Comparison of ENCODE assay signal across 19 cellular contexts in the genomic region with DNA sequence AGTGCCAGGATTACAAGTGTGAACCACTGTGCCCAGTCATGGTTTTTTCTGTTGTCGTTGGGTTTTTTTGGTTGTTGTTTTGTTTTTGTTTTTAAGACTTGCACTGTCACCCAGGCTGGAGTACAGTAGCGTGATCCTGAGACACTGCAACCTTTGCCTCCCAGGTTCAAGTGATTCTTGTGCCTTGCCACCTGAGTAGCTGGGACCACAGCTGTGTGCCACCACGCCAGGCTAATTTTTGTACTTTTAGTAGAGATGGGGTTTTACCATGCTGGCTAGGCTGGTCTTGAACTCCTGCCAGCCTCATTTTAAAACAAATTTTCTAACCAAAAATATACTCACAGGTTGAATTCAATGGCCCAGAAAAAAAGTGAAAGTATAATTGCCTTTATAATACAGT.
DNase-seq lines count a peak whose midpoint lies in the region; ATAC-seq, FAIRE-seq and TF ChIP-seq lines count a peak whose summit lies in the region.
"Had no signal": no experiment of that assay in that cellular context is flagged by ENCODE, and none has a peak within 500 bp of the region (broad histone marks: within the 10 kb centered on the region; RNA-seq: fewer than 3 reads in every experiment).

No MANE protein-coding gene starts in this region.

- peak overlapping the region; percentile 31; the same call in 1 of the 2 replicates for H2AFZ ChIP-seq in GM12878 (ENCODE audit: control insufficient read depth, low read depth, low read length)
- H2AFZ ChIP-seq: PC-9 had no signal

- in situ Hi-C loops in GM12878 (cut with MboI), result no loop called here

- 16% methylated on average over 3 of the region's 3 CpGs for WGBS in GM12878 (ENCODE audit: insufficient coverage, insufficient replicate concordance, low lambda C conversion rate, missing lambda C conversion rate)

- RAD21 ChIA-PET in GM12878 (lab: Charles Lee; ENCODE audit: unreplicated experiment), result no interaction called here

- H3K9ac ChIP-seq in GM12878 (ENCODE audit: control insufficient read depth, insufficient read depth, low read length), result no peak overlapping the region

- no TSS peak for BruUV-seq in GM12878 (replicated peaks; lab: Mats Ljungman, UMichigan)

- H3K4me3 ChIP-seq in GM12878, result no peak overlapping the region
- H3K4me3 ChIP-seq: PC-9, SK-N-MC had no signal

- CTCF ChIA-PET in GM12878 (lab: Yijun Ruan, JAX), result interaction anchor here (0.6 to 1.7 kb wide), 4 partner anchors 8 to 807 kb away, joined by 3 to 4 read pairs (median 4); no protein-coding TSS in a partner anchor

- H4K20me1 ChIP-seq in GM12878 (ENCODE audit: control insufficient read depth, insufficient read depth), result no peaks in the 10 kb centered on the region

- peak overlapping the region; percentile 38; the same call in 1 of the 2 replicates for H3K4me2 ChIP-seq in GM12878 (ENCODE audit: control insufficient read depth, insufficient read depth)
- H3K4me2 ChIP-seq: PC-9 had no signal

- SMC1A ChIA-PET in GM12878 (lab: Charles Lee; ENCODE audit: uncharacterized antibody, unreplicated experiment), result interaction anchor here (1.0 to 2.6 kb wide), 9 partner anchors 10 to 170 kb away, joined by 3 to 7 read pairs (median 3); no protein-coding TSS in a partner anchor

- H3K27me3 ChIP-seq in GM12878 (replicated peaks in 1 of 2; ENCODE audit: control insufficient read depth in 2 of 2, insufficient read depth in 2 of 2, low read length in 1 of 2), result no peaks in the 10 kb centered on the region

- intact Hi-C loops in GM12878 (cut with micrococcal nuclease; ENCODE audit: unreplicated experiment) (loop anchor here (1.0 kb wide), 1 partner anchor 8 kb away; no protein-coding TSS in a partner anchor), Right ventricle myocardium superior (cut with DNase I) (no loop called here)

- H3K36me3 ChIP-seq in GM12878 (ENCODE audit: control insufficient read depth in 2 of 2, insufficient read depth in 2 of 2, low read length in 1 of 2), result no peaks in the 10 kb centered on the region

- H3K79me2 ChIP-seq in GM12878 (ENCODE audit: control insufficient read depth, insufficient read depth, low read length), result no peaks in the 10 kb centered on the region

- peaks cover 5% of the 10 kb centered on the region; the same call in 1 of the 2 replicates for H3K4me1 ChIP-seq in GM12878 (ENCODE audit: control insufficient read depth, insufficient read depth, low read length)

- no peak overlapping the region for H3K27ac ChIP-seq in GM12878 (ENCODE audit: control insufficient read depth, insufficient read depth)
- H3K27ac ChIP-seq: PC-9, SK-N-MC had no signal

- TF ChIP-seq EP300 in GM12878 (IDR thresholded peaks at IDR 0.05; ENCODE audit: borderline replicate concordance in 1 of 2, control insufficient read depth in 1 of 2, low read depth in 2 of 2, low read length in 2 of 2), result no peak

- no peak for TF ChIP-seq CTCF in GM12878 (IDR thresholded peaks at IDR 0.05 in 2 of 3, conservative IDR thresholded peaks at IDR 0.05 in 1 of 3; ENCODE audit: control insufficient read depth in 2 of 3, extremely low read depth in 1 of 3, insufficient read depth in 1 of 3, low read depth in 3 of 3, low read length in 3 of 3)

- H3K9me3 ChIP-seq in GM12878 (replicated peaks; ENCODE audit: control insufficient read depth, insufficient read depth, low read length), result no peaks in the 10 kb centered on the region; the same call in 2 of the 3 replicates

- ATAC-seq in GM18868 (IDR thresholded peaks at IDR 0.05; ENCODE audit: unreplicated experiment), result peak; percentile 28
- ATAC-seq in GM21786 (IDR thresholded peaks at IDR 0.05; ENCODE audit: unreplicated experiment), result peak; percentile 47
- ATAC-seq in HG03354 (IDR thresholded peaks at IDR 0.05; ENCODE audit: poor library complexity, severe bottlenecking, unreplicated experiment), result peak; percentile 32
- ATAC-seq in GM12878, result peak; percentile 61
- ATAC-seq in Right ventricle myocardium superior (ENCODE audit: poor library complexity), result no peak

- DNase-seq in GM12878 (ENCODE audit: low read depth, low spot score), result no peak
- no peak for DNase-seq in Right ventricle myocardium superior
- DNase-seq in HT-29 (ENCODE audit: low spot score), result no peak
- DNase-seq in GM19240 (ENCODE audit: insufficient read length, low spot score), result no peak
- DNase-seq in NCI-H1694 (lab: John Stamatoyannopoulos, UW), result no peak
- DNase-seq: AML-193; Calu3; CD4-positive, CD25-positive, alpha-beta regulatory T cell; H7; NCI-H1436 treated with DMSO at 0.1 percent for 48 hours; NCI-H345; NCI-H526 treated with DMSO at 0.1 percent for 48 hours; PC-9; T-helper 1 cell had no signal

- no peak for TF ChIP-seq POLR2A in GM12878 (IDR thresholded peaks at IDR 0.05; ENCODE audit: low read depth, low read length)

- POLR2A ChIA-PET in GM12878 (lab: Charles Lee), result no interaction called here

- FAIRE-seq in GM12878 (lab: Jason Lieb, UNC), result no peak
- FAIRE-seq: HTR-8/SVneo had no signal

- TF ChIP-seq RAD21 in GM12878 (IDR thresholded peaks at IDR 0.05; ENCODE audit: insufficient read depth, low read depth, low read length), result no peak

TF ChIP-seq in GM12878, 131 proteins besides CTCF, POLR2A, EP300 and RAD21:
- TF ChIP-seq CBFB (IDR thresholded peaks at IDR 0.05; ENCODE audit: low read depth) (no peak), SRF (IDR thresholded peaks at IDR 0.05; ENCODE audit: low read depth in 2 of 2, low read length in 2 of 2) (no peak), NFXL1 (IDR thresholded peaks at IDR 0.05; ENCODE audit: borderline replicate concordance) (no peak), MEF2A (IDR thresholded peaks at IDR 0.05; ENCODE audit: insufficient read depth, low read depth, low read length) (no peak), CBX5 (IDR thresholded peaks at IDR 0.05; ENCODE audit: low read depth) (no peak), BMI1 (IDR thresholded peaks at IDR 0.05; ENCODE audit: borderline replicate concordance) (no peak), NRF1 (conservative IDR thresholded peaks at IDR 0.05; ENCODE audit: low read depth, low read length) (no peak)
- TF ChIP-seq, protein P1, sequence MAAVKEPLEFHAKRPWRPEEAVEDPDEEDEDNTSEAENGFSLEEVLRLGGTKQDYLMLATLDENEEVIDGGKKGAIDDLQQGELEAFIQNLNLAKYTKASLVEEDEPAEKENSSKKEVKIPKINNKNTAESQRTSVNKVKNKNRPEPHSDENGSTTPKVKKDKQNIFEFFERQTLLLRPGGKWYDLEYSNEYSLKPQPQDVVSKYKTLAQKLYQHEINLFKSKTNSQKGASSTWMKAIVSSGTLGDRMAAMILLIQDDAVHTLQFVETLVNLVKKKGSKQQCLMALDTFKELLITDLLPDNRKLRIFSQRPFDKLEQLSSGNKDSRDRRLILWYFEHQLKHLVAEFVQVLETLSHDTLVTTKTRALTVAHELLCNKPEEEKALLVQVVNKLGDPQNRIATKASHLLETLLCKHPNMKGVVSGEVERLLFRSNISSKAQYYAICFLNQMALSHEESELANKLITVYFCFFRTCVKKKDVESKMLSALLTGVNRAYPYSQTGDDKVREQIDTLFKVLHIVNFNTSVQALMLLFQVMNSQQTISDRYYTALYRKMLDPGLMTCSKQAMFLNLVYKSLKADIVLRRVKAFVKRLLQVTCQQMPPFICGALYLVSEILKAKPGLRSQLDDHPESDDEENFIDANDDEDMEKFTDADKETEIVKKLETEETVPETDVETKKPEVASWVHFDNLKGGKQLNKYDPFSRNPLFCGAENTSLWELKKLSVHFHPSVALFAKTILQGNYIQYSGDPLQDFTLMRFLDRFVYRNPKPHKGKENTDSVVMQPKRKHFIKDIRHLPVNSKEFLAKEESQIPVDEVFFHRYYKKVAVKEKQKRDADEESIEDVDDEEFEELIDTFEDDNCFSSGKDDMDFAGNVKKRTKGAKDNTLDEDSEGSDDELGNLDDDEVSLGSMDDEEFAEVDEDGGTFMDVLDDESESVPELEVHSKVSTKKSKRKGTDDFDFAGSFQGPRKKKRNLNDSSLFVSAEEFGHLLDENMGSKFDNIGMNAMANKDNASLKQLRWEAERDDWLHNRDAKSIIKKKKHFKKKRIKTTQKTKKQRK (IDR thresholded peaks at IDR 0.05; ENCODE audit: low read depth, low read length), result no peak
- TF ChIP-seq, protein P2, sequence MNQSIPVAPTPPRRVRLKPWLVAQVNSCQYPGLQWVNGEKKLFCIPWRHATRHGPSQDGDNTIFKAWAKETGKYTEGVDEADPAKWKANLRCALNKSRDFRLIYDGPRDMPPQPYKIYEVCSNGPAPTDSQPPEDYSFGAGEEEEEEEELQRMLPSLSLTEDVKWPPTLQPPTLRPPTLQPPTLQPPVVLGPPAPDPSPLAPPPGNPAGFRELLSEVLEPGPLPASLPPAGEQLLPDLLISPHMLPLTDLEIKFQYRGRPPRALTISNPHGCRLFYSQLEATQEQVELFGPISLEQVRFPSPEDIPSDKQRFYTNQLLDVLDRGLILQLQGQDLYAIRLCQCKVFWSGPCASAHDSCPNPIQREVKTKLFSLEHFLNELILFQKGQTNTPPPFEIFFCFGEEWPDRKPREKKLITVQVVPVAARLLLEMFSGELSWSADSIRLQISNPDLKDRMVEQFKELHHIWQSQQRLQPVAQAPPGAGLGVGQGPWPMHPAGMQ (IDR thresholded peaks at IDR 0.05; ENCODE audit: borderline replicate concordance), result no peak
- TF ChIP-seq, protein P3, sequence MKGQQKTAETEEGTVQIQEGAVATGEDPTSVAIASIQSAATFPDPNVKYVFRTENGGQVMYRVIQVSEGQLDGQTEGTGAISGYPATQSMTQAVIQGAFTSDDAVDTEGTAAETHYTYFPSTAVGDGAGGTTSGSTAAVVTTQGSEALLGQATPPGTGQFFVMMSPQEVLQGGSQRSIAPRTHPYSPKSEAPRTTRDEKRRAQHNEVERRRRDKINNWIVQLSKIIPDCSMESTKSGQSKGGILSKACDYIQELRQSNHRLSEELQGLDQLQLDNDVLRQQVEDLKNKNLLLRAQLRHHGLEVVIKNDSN (IDR thresholded peaks at IDR 0.05; ENCODE audit: borderline replicate concordance, extremely low read length, insufficient read depth, low read depth, low read length), result no peak
